Comparison of ENCODE assay signal across 9 cellular contexts in the genomic region with DNA sequence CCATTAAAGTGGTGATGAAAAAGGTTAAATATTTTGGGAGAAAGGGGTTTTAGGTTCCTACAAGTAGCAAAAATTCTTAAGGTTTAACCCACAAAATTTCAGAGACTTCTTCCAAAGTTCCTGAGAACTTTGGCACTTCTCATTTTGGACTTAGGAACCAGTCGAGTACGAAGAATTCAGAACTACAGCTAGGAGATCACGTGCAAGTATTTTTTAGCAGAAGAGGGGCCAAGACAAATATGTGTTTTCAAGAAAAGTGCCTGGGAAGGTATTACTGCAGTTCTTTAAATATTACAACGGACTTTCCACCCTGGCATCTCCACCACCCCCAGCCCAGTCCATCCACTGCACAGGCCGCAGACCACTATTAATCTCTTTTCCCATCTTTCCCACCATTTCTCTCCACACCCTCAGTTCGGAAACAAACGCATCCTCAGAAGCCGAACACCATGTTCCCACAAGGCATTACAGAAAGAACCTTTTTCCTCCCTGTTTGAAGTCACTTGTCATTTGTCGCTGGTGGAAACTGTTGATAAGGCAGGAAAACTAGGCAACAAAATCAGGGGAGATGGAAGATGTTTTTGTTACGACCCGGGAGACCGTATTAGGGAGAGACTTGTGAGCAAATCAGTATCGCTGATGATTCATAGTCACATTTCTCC. TPM values are rescaled to one million over a fixed set of nuclear protein-coding genes. Genes with fewer than 3 reads are reported as not detected.
DNase-seq lines count a peak whose midpoint lies in the region; ATAC-seq and TF ChIP-seq lines count a peak whose summit lies in the region.
"Had no signal": no experiment of that assay in that cellular context is flagged by ENCODE, and none has a peak within 500 bp of the region (broad histone marks: within the 10 kb centered on the region; RNA-seq: fewer than 3 reads in every experiment).

No MANE protein-coding gene starts in this region.

- no peak for ATAC-seq in HG03439 (IDR thresholded peaks at IDR 0.05; ENCODE audit: unreplicated experiment)
- no peak for ATAC-seq in stimulated activated memory B cell treated with anti-CD40 and anti-IgM and Interleukin-4, amounts not matched to agents 10 μg/mL and 1 μg/mL and 100 μg/mL, for 72 hours

- H3K9me3 Mint-ChIP-seq in MCF 10A (ENCODE audit: unreplicated experiment) = no peaks in the 10 kb centered on the region
- H3K9me3 Mint-ChIP-seq in stimulated activated memory B cell treated with anti-CD40 and anti-IgM and Interleukin-4, amounts not matched to agents 10 μg/mL and 1 μg/mL and 100 μg/mL, for 72 hours = no peaks in the 10 kb centered on the region
- H3K9me3 Mint-ChIP-seq: neural crest cell had no signal

- POLR2A ChIA-PET in BJ (lab: Charles Lee) = interaction anchor here (0.6 kb wide), 1 partner anchor 18 kb away, joined by 3 read pairs; no protein-coding TSS in a partner anchor
- POLR2A ChIA-PET in MCF 10A (lab: Yijun Ruan, JAX) = interaction anchor here (1.0 to 2.1 kb wide), 4 partner anchors 8 to 774 kb away, joined by 4 to 7 read pairs (median 5); no protein-coding TSS in a partner anchor

- TF ChIP-seq CTCF in BJ (IDR thresholded peaks at IDR 0.05; ENCODE audit: insufficient read depth, low read depth, low read length) = no peak
- no peak for TF ChIP-seq CTCF in MCF 10A (IDR thresholded peaks at IDR 0.05; ENCODE audit: unreplicated experiment)

- H3K27me3 ChIP-seq in BJ (ENCODE audit: control insufficient read depth, insufficient read depth, low read length) = no peaks in the 10 kb centered on the region

- CTCF ChIA-PET in BJ (lab: Yijun Ruan, JAX) = interaction anchor here (0.6 to 2.3 kb wide), 20 partner anchors 8 to 1463 kb away, joined by 3 to 9 read pairs (median 4); no protein-coding TSS in a partner anchor
- CTCF ChIA-PET in MCF 10A (lab: Yijun Ruan, JAX) = interaction anchor here (0.5 to 3.6 kb wide), 41 partner anchors 9 to 1490 kb away, joined by 3 to 30 read pairs (median 4); no protein-coding TSS in a partner anchor

- no peaks in the 10 kb centered on the region for H3K27me3 Mint-ChIP-seq in MCF 10A (ENCODE audit: insufficient read depth, unreplicated experiment)
- peaks cover 40% of the 10 kb centered on the region for H3K27me3 Mint-ChIP-seq in stimulated activated memory B cell treated with anti-CD40 and anti-IgM and Interleukin-4, amounts not matched to agents 10 μg/mL and 1 μg/mL and 100 μg/mL, for 72 hours

- H3K36me3 Mint-ChIP-seq in MCF 10A (ENCODE audit: insufficient read depth, unreplicated experiment) = no peaks in the 10 kb centered on the region
- H3K36me3 Mint-ChIP-seq in stimulated activated memory B cell treated with anti-CD40 and anti-IgM and Interleukin-4, amounts not matched to agents 10 μg/mL and 1 μg/mL and 100 μg/mL, for 72 hours = no peaks in the 10 kb centered on the region

- no peaks in the 10 kb centered on the region; the same call in 1 of the 2 replicates for H3K36me3 ChIP-seq in BJ (ENCODE audit: control insufficient read depth, insufficient read depth, low read length)

- intact Hi-C loops in MCF 10A (cut with micrococcal nuclease) = loop anchor here (1.0 to 10.0 kb wide), 7 partner anchors 471 to 861 kb away; no protein-coding TSS in a partner anchor

- peaks cover 53% of the 10 kb centered on the region for H3K4me1 Mint-ChIP-seq in MCF 10A (ENCODE audit: insufficient read depth, unreplicated experiment)
- peaks cover 17% of the 10 kb centered on the region for H3K4me1 Mint-ChIP-seq in stimulated activated memory B cell treated with anti-CD40 and anti-IgM and Interleukin-4, amounts not matched to agents 10 μg/mL and 1 μg/mL and 100 μg/mL, for 72 hours

- no TSS peak for BruUV-seq in MCF 10A (replicated peaks; lab: Mats Ljungman, UMichigan)

- H3K4me3 ChIP-seq in BJ (ENCODE audit: low read depth, low read length) (peak overlapping the region; percentile 22), iPS-11a (ENCODE audit: low read depth, low read length) (peak overlapping the region; percentile 6), skeletal muscle cell (ENCODE audit: low read depth, low read length) (peak overlapping the region; percentile 74)

- peak overlapping the region; percentile 59 for H3K27ac Mint-ChIP-seq in MCF 10A (ENCODE audit: low read depth, unreplicated experiment)
- no peak overlapping the region for H3K27ac Mint-ChIP-seq in stimulated activated memory B cell treated with anti-CD40 and anti-IgM and Interleukin-4, amounts not matched to agents 10 μg/mL and 1 μg/mL and 100 μg/mL, for 72 hours

- peak overlapping the region; percentile 76 for H3K4me3 Mint-ChIP-seq in MCF 10A (ENCODE audit: unreplicated experiment)
- H3K4me3 Mint-ChIP-seq in stimulated activated memory B cell treated with anti-CD40 and anti-IgM and Interleukin-4, amounts not matched to agents 10 μg/mL and 1 μg/mL and 100 μg/mL, for 72 hours = no peak overlapping the region
- H3K4me3 Mint-ChIP-seq: neural crest cell had no signal

- no peak for DNase-seq in BJ (ENCODE audit: low read depth)
- no peak for DNase-seq in MCF 10A (ENCODE audit: unreplicated experiment)
- no peak for DNase-seq in skeletal muscle cell (ENCODE audit: low read depth)
- DNase-seq in hippocampal formation (lab: John Stamatoyannopoulos, UW) = no peak
- DNase-seq in activated naive CD4-positive, alpha-beta T cell treated with anti-CD3 and anti-CD28 coated beads, Interleukin-2, amount 50 U/mL, for 16 hours = no peak

RNA-seq across cellular contexts. Expression of a gene that starts 7.1 kb away (rescaled TPM):
- 19.7 and 33.4 TPM in 2 replicates for polyA plus RNA-seq in BJ (2011; rRNA removed)
- 45.5 and 64.4 TPM in 2 replicates for polyA minus RNA-seq in BJ (2011; rRNA and poly(A)+ RNA removed)
- 10.0 and 14.3 TPM in 2 replicates for total RNA-seq in MCF 10A (2022)

Comparison
In these comparisons a context has a peak if more than half of its experiments do, and no peak if none do; other contexts are left out.
1. H3K4me3 ChIP-seq: peak in every context shown above with its lines; median percentile 74 in skeletal muscle cell; 22 in BJ; 6 in iPS-11a.